In genomic region chr4:143402776-143403550, GRCh38 we compare ENCODE assay signal across 1 cellular context.
TF ChIP-seq lines count a peak whose summit lies in the region.

No MANE protein-coding gene starts in this region.

TF ChIP-seq in WTC11, 78 proteins besides CTCF, POLR2A, EP300 and RAD21 (continued from another document):
- TF ChIP-seq USF2 (CRISPR knock-in tag; IDR thresholded peaks at IDR 0.05) (no peak), AFF4 (CRISPR knock-in tag; IDR thresholded peaks at IDR 0.05; ENCODE audit: borderline replicate concordance) (no peak)
TF ChIP-seq in WTC11: peak in this region for 0.
